In the genomic region with DNA sequence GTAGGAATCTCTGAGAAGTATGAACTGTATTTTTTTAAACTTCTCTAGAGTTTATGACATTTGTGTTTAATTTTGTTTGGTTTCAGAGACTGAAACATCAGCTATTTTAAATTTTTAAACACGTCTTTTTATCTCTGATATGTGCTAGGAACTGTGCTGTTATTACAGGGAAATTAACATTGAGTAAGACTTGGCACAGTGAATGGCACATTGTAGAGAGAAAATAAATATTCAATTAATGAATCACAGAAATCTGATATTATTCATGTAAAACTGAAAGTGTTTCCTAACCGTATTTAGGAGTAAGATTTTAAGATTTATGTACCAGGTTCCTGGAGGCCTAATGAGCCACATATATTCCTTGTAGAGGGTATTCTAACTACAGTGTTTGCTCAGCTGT, we compare ENCODE assay signal across 22 cellular contexts.
DNase-seq lines count a peak whose midpoint lies in the region; ATAC-seq and TF ChIP-seq lines count a peak whose summit lies in the region.
"Had no signal": no experiment of that assay in that cellular context is flagged by ENCODE, and none has a peak within 500 bp of the region (broad histone marks: within the 10 kb centered on the region; RNA-seq: fewer than 3 reads in every experiment).

No MANE protein-coding gene starts in this region.

- WGBS in hepatocyte (ENCODE audit: low lambda C conversion rate, missing lambda C conversion rate), result 41% methylated on average over 2 of the region's 2 CpGs

- peak overlapping the region; percentile 92 for H3K27ac Mint-ChIP-seq in T-helper 17 cell
- H3K27ac Mint-ChIP-seq in activated T-helper 17 cell treated with anti-CD3 and anti-CD28 coated beads, Interleukin-2, amount 50 U/mL, for 72 hours, result no peak overlapping the region
- H3K27ac Mint-ChIP-seq: T-cell had no signal

- peaks cover 30% of the 10 kb centered on the region for H3K4me1 ChIP-seq in hepatocyte (ENCODE audit: insufficient read depth)
- H3K4me1 ChIP-seq: parathyroid adenoma had no signal

- no peaks in the 10 kb centered on the region for H3K36me3 Mint-ChIP-seq in T-helper 17 cell (ENCODE audit: low read depth)
- no peaks in the 10 kb centered on the region for H3K36me3 Mint-ChIP-seq in activated T-helper 17 cell treated with anti-CD3 and anti-CD28 coated beads, Interleukin-2, amount 50 U/mL, for 72 hours (ENCODE audit: low read depth)
- H3K36me3 Mint-ChIP-seq: T-cell had no signal

- H3K4me3 ChIP-seq in hepatocyte, result no peak overlapping the region
- H3K4me3 ChIP-seq: esophagus squamous epithelium, spleen, thyroid gland had no signal

- H3K36me3 ChIP-seq in hepatocyte (replicated peaks; ENCODE audit: insufficient read depth, low read depth), result no peaks in the 10 kb centered on the region
- H3K36me3 ChIP-seq: esophagus squamous epithelium, spleen, thyroid gland had no signal

- H3K9me3 Mint-ChIP-seq in activated T-helper 17 cell treated with anti-CD3 and anti-CD28 coated beads, Interleukin-2, amount 50 U/mL, for 72 hours, result peaks cover 4% of the 10 kb centered on the region
- H3K9me3 Mint-ChIP-seq: T-cell had no signal

- no peaks in the 10 kb centered on the region for H3K27me3 ChIP-seq in hepatocyte
- H3K27me3 ChIP-seq: esophagus squamous epithelium, spleen, thyroid gland had no signal

- H3K27me3 Mint-ChIP-seq in T-helper 17 cell, result no peaks in the 10 kb centered on the region
- no peaks in the 10 kb centered on the region for H3K27me3 Mint-ChIP-seq in activated T-helper 17 cell treated with anti-CD3 and anti-CD28 coated beads, Interleukin-2, amount 50 U/mL, for 72 hours

- intact Hi-C loops in sciatic nerve (cut with DNase I), result no loop called here

- no peak overlapping the region for H3K4me3 Mint-ChIP-seq in T-helper 17 cell
- no peak overlapping the region for H3K4me3 Mint-ChIP-seq in activated T-helper 17 cell treated with anti-CD3 and anti-CD28 coated beads, Interleukin-2, amount 50 U/mL, for 72 hours
- H3K4me3 Mint-ChIP-seq: T-cell had no signal

- no peak overlapping the region for H2AFZ ChIP-seq in hepatocyte

- H3K9me3 ChIP-seq in T-helper 17 cell (ENCODE audit: control insufficient read depth, low read length, poor library complexity, severe bottlenecking), result peaks cover 2% of the 10 kb centered on the region
- no peaks in the 10 kb centered on the region for H3K9me3 ChIP-seq in hepatocyte (ENCODE audit: low read depth)
- H3K9me3 ChIP-seq: esophagus squamous epithelium, thyroid gland had no signal

- H4K20me1 ChIP-seq in hepatocyte (ENCODE audit: insufficient read depth, poor library complexity, severe bottlenecking), result no peaks in the 10 kb centered on the region

- no peaks in the 10 kb centered on the region for H3K79me2 ChIP-seq in hepatocyte
- H3K79me2 ChIP-seq: parathyroid adenoma had no signal

- no peaks in the 10 kb centered on the region for H3K9me2 ChIP-seq in hepatocyte (replicated peaks; ENCODE audit: insufficient read depth)

- no peak for TF ChIP-seq CTCF in hepatocyte (IDR thresholded peaks at IDR 0.05; ENCODE audit: poor library complexity)

- no peak for ATAC-seq in T-helper 17 cell
- ATAC-seq in sciatic nerve, result peak; percentile 23
- no peak for ATAC-seq in GM21717 (IDR thresholded peaks at IDR 0.05; ENCODE audit: unreplicated experiment)
- no peak for ATAC-seq in activated T-helper 17 cell treated with anti-CD3 and anti-CD28 coated beads, Interleukin-2, amount 50 U/mL, for 72 hours (replicated peaks)
- ATAC-seq: T-cell had no signal

- H3K27ac ChIP-seq in hepatocyte, result peak overlapping the region; percentile 40
- H3K27ac ChIP-seq: 22Rv1, parathyroid adenoma, VCaP had no signal

- peak overlapping the region; percentile 13 for H3K4me2 ChIP-seq in hepatocyte

- peaks cover 7% of the 10 kb centered on the region for H3K4me1 Mint-ChIP-seq in T-helper 17 cell
- peaks cover 18% of the 10 kb centered on the region for H3K4me1 Mint-ChIP-seq in activated T-helper 17 cell treated with anti-CD3 and anti-CD28 coated beads, Interleukin-2, amount 50 U/mL, for 72 hours

- DNase-seq in DMS153 treated with DMSO at 0.1 percent for 48 hours (lab: John Stamatoyannopoulos, UW; ENCODE audit: unreplicated experiment) (peak; percentile 38), DMS153 (lab: John Stamatoyannopoulos, UW) (no peak), T-helper 17 cell (no peak), hepatocyte (ENCODE audit: low spot score) (no peak), sciatic nerve (ENCODE audit: low spot score) (no peak), NCI-H446 (lab: John Stamatoyannopoulos, UW) (no peak)
- DNase-seq: activated CD4-positive, alpha-beta T cell treated with anti-CD3 and anti-CD28 coated beads, Interleukin-2, amount 50 U/mL, for 4 hours; activated T-cell treated with anti-CD3 and anti-CD28 coated beads, Interleukin-2, amount 50 U/mL, for 48 hours; C1 segment of cervical spinal cord; DMS 273 treated with DMSO at 0.1 percent for 48 hours; dorsolateral prefrontal cortex; esophagus squamous epithelium; GOT3; NCI-H1048; spleen; T-cell; thyroid gland had no signal
